Comparison of ENCODE assay signal across 26 cellular contexts in the genomic region with DNA sequence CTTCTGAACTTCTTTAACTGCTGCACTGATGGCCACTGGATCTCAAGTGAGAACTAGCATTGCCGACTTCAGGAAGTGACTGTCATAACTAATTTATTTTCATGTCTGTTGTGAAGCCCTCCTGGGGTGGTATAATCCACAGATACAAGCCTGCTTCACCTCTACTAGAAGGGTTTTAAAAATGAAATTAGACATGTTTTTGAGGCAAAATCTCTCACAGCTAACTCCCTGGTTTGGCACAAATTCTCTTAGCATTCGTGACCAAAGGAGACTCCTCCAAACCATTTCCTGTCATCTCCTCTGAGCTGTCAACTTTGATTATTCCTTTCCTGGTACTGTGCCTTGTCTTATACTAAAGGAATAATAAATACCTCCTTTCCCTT.
"Had no signal": no experiment of that assay in that cellular context is flagged by ENCODE, and none has a peak within 500 bp of the region (broad histone marks: within the 10 kb centered on the region; RNA-seq: fewer than 3 reads in every experiment).

No MANE protein-coding gene starts in this region.

- H3K4me1 ChIP-seq: Peyer's patch had no signal

- FAIRE-seq: colon had no signal

- H3K36me3 Mint-ChIP-seq: activated naive CD4-positive, alpha-beta T cell treated with anti-CD3 and anti-CD28 coated beads, Interleukin-2, amount 10 ng/mL, durations not matched to agents 7 days and 5 days; activated naive CD8-positive, alpha-beta T cell treated with anti-CD3 and anti-CD28 coated beads for 36 hours had no signal

- ATAC-seq: activated CD4-positive, CD25-positive, alpha-beta regulatory T cell treated with anti-CD3 and anti-CD28 coated beads, Interleukin-2, amount 50 U/mL, for 24 hours; activated CD8-positive, alpha-beta T cell treated with anti-CD3 and anti-CD28 coated beads for 36 hours; activated T-helper 17 cell treated with anti-CD3 and anti-CD28 coated beads, Interleukin-2, amount 50 U/mL, for 72 hours; SK-N-SH treated with all-trans-retinoic acid at 6 μM for 48 hours had no signal

- H3K27ac ChIP-seq: brain microvascular endothelial cell, cardiac muscle cell, Peyer's patch, RWPE1, SJCRH30 had no signal

- H3K9me3 ChIP-seq: Peyer's patch, SJCRH30 had no signal

- H3K9me3 Mint-ChIP-seq: activated CD8-positive, alpha-beta T cell treated with anti-CD3 and anti-CD28 coated beads for 36 hours; activated T-helper 17 cell treated with anti-CD3 and anti-CD28 coated beads, Interleukin-2, amount 50 U/mL, for 72 hours had no signal

- DNase-seq: activated CD4-positive, alpha-beta T cell treated with anti-CD3 and anti-CD28 coated beads for 4 hours; activated CD8-positive, alpha-beta T cell treated with anti-CD3 and anti-CD28 coated beads for 36 hours; activated gamma-delta T cell treated with Interleukin-2 at 50 U/mL for 16 hours; activated naive CD4-positive, alpha-beta T cell treated with anti-CD3 and anti-CD28 coated beads, Interleukin-2, amount 10 ng/mL, durations not matched to agents 7 days and 5 days; activated naive CD8-positive, alpha-beta T cell treated with anti-CD3 and anti-CD28 coated beads for 36 hours; activated T-cell treated with anti-CD3 and anti-CD28 coated beads for 4 hours; activated T-cell treated with anti-CD3 and anti-CD28 coated beads, Interleukin-2, amount 50 U/mL, for 48 hours; brain microvascular endothelial cell; Karpas-422; NCI-H1048; NCI-H1417; NCI-H1930; NCI-H2107; NCI-H226; NCI-H510A; NCI-H526 treated with DMSO at 0.1 percent for 48 hours; Peyer's patch; Right ventricle myocardium superior; SJCRH30 had no signal

- H3K4me3 ChIP-seq: cardiac muscle cell, Peyer's patch, SJCRH30 had no signal

- H3K27ac Mint-ChIP-seq: activated CD8-positive, alpha-beta T cell treated with anti-CD3 and anti-CD28 coated beads for 36 hours; activated naive CD4-positive, alpha-beta T cell treated with anti-CD3 and anti-CD28 coated beads, Interleukin-2, amount 10 ng/mL, durations not matched to agents 7 days and 5 days; activated naive CD8-positive, alpha-beta T cell treated with anti-CD3 and anti-CD28 coated beads for 36 hours; activated T-helper 17 cell treated with anti-CD3 and anti-CD28 coated beads, Interleukin-2, amount 50 U/mL, for 72 hours; T-helper 1 cell treated with Interleukin-12 subunit alpha and Interleukin-12 subunit beta and Interleukin-4 antibody, amounts not matched to agents 30 μg/mL and 1 μg/mL, for 36 hours had no signal

- H3K4me3 Mint-ChIP-seq: activated CD8-positive, alpha-beta T cell treated with anti-CD3 and anti-CD28 coated beads for 36 hours; activated naive CD4-positive, alpha-beta T cell treated with anti-CD3 and anti-CD28 coated beads, Interleukin-2, amount 10 ng/mL, durations not matched to agents 7 days and 5 days; activated naive CD8-positive, alpha-beta T cell treated with anti-CD3 and anti-CD28 coated beads for 36 hours; activated T-helper 17 cell treated with anti-CD3 and anti-CD28 coated beads, Interleukin-2, amount 50 U/mL, for 72 hours; T-helper 1 cell treated with Interleukin-12 subunit alpha and Interleukin-12 subunit beta and Interleukin-4 antibody, amounts not matched to agents 30 μg/mL and 1 μg/mL, for 36 hours had no signal

- H3K36me3 ChIP-seq: brain microvascular endothelial cell, cardiac muscle cell, Peyer's patch, SJCRH30 had no signal

- H3K27me3 ChIP-seq: brain microvascular endothelial cell, Peyer's patch, SJCRH30 had no signal
